Comparison of ENCODE assay signal across 21 cellular contexts in the genomic region with DNA sequence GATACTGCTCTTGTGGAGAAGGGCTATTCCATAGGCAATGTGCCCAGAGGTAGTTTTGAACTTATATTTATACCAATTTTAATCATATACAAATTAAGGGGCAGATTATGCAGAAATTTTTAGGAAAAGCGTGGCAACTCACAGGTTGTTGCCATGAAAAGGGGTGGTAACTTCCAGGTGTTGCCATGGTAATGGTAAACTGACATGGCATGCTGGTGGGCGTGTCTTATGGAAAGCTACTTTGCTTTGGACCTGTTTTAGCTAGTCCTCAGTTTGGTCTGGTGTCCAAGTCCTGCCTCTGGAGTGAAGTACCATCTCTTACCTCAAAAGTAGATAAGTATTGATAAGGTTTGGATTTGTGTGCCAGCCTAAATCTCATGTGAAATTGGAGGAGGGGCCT. TPM values are rescaled to one million over a fixed set of nuclear protein-coding genes. Genes with fewer than 3 reads are reported as not detected.
DNase-seq lines count a peak whose midpoint lies in the region; ATAC-seq and TF ChIP-seq lines count a peak whose summit lies in the region.
"Had no signal": no experiment of that assay in that cellular context is flagged by ENCODE, and none has a peak within 500 bp of the region (broad histone marks: within the 10 kb centered on the region; RNA-seq: fewer than 3 reads in every experiment).

No MANE protein-coding gene starts in this region.

- no peaks in the 10 kb centered on the region for H3K4me1 ChIP-seq in endodermal cell (ENCODE audit: control insufficient read depth, insufficient read depth, low read length)

- H3K27ac ChIP-seq in endodermal cell (ENCODE audit: low read depth, low read length), result no peak overlapping the region
- H3K27ac ChIP-seq: C4-2B had no signal

- no peak for TF ChIP-seq CTCF in endodermal cell (conservative IDR thresholded peaks at IDR 0.05)

- H3K4me1 Mint-ChIP-seq in activated T-helper 17 cell treated with anti-CD3 and anti-CD28 coated beads, Interleukin-2, amount 50 U/mL, for 72 hours, result peaks cover 19% of the 10 kb centered on the region
- no peaks in the 10 kb centered on the region for H3K4me1 Mint-ChIP-seq in endodermal cell

- 92 to 100% methylated on average over 1 to 2 of the region's 2 CpGs for WGBS in endodermal cell (ENCODE audit: insufficient coverage in 1 of 2, insufficient read length in 1 of 2), 2 experiments

- H3K4me3 Mint-ChIP-seq in activated T-helper 17 cell treated with anti-CD3 and anti-CD28 coated beads, Interleukin-2, amount 50 U/mL, for 72 hours, result no peak overlapping the region
- no peak overlapping the region for H3K4me3 Mint-ChIP-seq in endodermal cell

- H3K27me3 ChIP-seq in endodermal cell (ENCODE audit: control insufficient read depth, insufficient read depth, low read length, poor library complexity, severe bottlenecking), result no peaks in the 10 kb centered on the region

- peaks cover 21% of the 10 kb centered on the region for H3K9me3 ChIP-seq in endodermal cell (ENCODE audit: control insufficient read depth, low read length)
- H3K9me3 ChIP-seq: SK-N-SH had no signal

- peak; percentile 30 for DNase-seq in activated naive CD4-positive, alpha-beta T cell treated with anti-CD3 and anti-CD28 coated beads, Interleukin-2, amount 50 U/mL, for 16 hours
- no peak for DNase-seq in activated naive CD4-positive, alpha-beta T cell (lab: John Stamatoyannopoulos, UW)
- DNase-seq in HEK293T (ENCODE audit: extremely low spot score) (no peak), endodermal cell (no peak), NCI-H187 treated with DMSO at 0.1 percent for 48 hours (lab: John Stamatoyannopoulos, UW) (no peak), middle frontal gyrus (ENCODE audit: extremely low spot score, low spot score) (no peak)
- DNase-seq: ACHN, DND-41, GOT3, NCI-H1105, NCI-H1694, NCI-H2107, NCI-H510A, NCI-H774, OCI-M1, RPMI8226, SHP77 treated with DMSO at 0.1 percent for 48 hours, SK-N-SH had no signal

- no peak for ATAC-seq in activated T-helper 17 cell treated with anti-CD3 and anti-CD28 coated beads, Interleukin-2, amount 50 U/mL, for 72 hours (replicated peaks)

- no peaks in the 10 kb centered on the region for H3K36me3 ChIP-seq in endodermal cell (ENCODE audit: control insufficient read depth, insufficient read depth, low read length)

- CTCF ChIA-PET in HEK293T (lab: Yijun Ruan, JAX), result no interaction called here

- POLR2A ChIA-PET in HEK293T (lab: Yijun Ruan, JAX), result no interaction called here

- peaks cover 3% of the 10 kb centered on the region for H3K9me3 Mint-ChIP-seq in activated T-helper 17 cell treated with anti-CD3 and anti-CD28 coated beads, Interleukin-2, amount 50 U/mL, for 72 hours
- H3K9me3 Mint-ChIP-seq in endodermal cell, result peaks cover 8% of the 10 kb centered on the region

- H3K27ac Mint-ChIP-seq in activated T-helper 17 cell treated with anti-CD3 and anti-CD28 coated beads, Interleukin-2, amount 50 U/mL, for 72 hours, result peak overlapping the region; percentile 82
- H3K27ac Mint-ChIP-seq in endodermal cell, result no peak overlapping the region

- H3K4me3 ChIP-seq in endodermal cell (ENCODE audit: low read length), result peak overlapping the region; percentile 30

- H3K36me3 Mint-ChIP-seq in activated T-helper 17 cell treated with anti-CD3 and anti-CD28 coated beads, Interleukin-2, amount 50 U/mL, for 72 hours (ENCODE audit: low read depth), result peaks cover 13% of the 10 kb centered on the region
- H3K36me3 Mint-ChIP-seq in endodermal cell (ENCODE audit: low read depth), result no peaks in the 10 kb centered on the region

- H3K9ac ChIP-seq in endodermal cell (ENCODE audit: extremely low read depth, low read length, poor library complexity, severe bottlenecking), result no peak overlapping the region
- H3K9ac ChIP-seq: SK-N-SH had no signal

- peaks cover under 1% of the 10 kb centered on the region for H3K27me3 Mint-ChIP-seq in activated T-helper 17 cell treated with anti-CD3 and anti-CD28 coated beads, Interleukin-2, amount 50 U/mL, for 72 hours
- peaks cover 5% of the 10 kb centered on the region for H3K27me3 Mint-ChIP-seq in endodermal cell (ENCODE audit: insufficient read depth)

TF ChIP-seq in HEK293T, 16 proteins besides CTCF, POLR2A, EP300 and RAD21:
- TF ChIP-seq ARNT (IDR thresholded peaks at IDR 0.05) (no peak), FOXK2 (IDR thresholded peaks at IDR 0.05) (no peak), ZNF384 (IDR thresholded peaks at IDR 0.05) (no peak), NFRKB (IDR thresholded peaks at IDR 0.05) (no peak)
- TF ChIP-seq, protein P1, sequence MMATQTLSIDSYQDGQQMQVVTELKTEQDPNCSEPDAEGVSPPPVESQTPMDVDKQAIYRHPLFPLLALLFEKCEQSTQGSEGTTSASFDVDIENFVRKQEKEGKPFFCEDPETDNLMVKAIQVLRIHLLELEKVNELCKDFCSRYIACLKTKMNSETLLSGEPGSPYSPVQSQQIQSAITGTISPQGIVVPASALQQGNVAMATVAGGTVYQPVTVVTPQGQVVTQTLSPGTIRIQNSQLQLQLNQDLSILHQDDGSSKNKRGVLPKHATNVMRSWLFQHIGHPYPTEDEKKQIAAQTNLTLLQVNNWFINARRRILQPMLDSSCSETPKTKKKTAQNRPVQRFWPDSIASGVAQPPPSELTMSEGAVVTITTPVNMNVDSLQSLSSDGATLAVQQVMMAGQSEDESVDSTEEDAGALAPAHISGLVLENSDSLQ (IDR thresholded peaks at IDR 0.05), result peak; percentile 65

RNA-seq across cellular contexts. Expression of a gene that starts 7.9 kb away (rescaled TPM):
- 10 to 100 TPM; 15.2 to 20.1 TPM for total RNA-seq in activated T-helper 17 cell treated with anti-CD3 and anti-CD28 coated beads, Interleukin-2, amount 50 U/mL, for 72 hours
- total RNA-seq in endodermal cell, result not detected
- polyA plus RNA-seq in endodermal cell (2013, experiment 1 of 2), result not detected
- polyA plus RNA-seq in endodermal cell (2013, experiment 2 of 2), result not detected
- total RNA-seq: G401 had no signal
- polyA plus RNA-seq: SK-N-SH had no signal

RNA-seq across cellular contexts. Expression of a gene that starts 23.6 kb away (rescaled TPM):
- total RNA-seq in activated T-helper 17 cell treated with anti-CD3 and anti-CD28 coated beads, Interleukin-2, amount 50 U/mL, for 72 hours, result under 1 TPM; 0.71 to 0.82 TPM
- total RNA-seq in endodermal cell, result not detected
- not detected for polyA plus RNA-seq in endodermal cell (2013, experiment 1 of 2)
- polyA plus RNA-seq in endodermal cell (2013, experiment 2 of 2), result not detected
- total RNA-seq: G401 had no signal
- polyA plus RNA-seq: SK-N-SH had no signal

Comparison
In these comparisons a context has a peak if more than half of its experiments do, and no peak if none do; other contexts are left out.
1. RNA of a gene that starts 7.9 kb away (total RNA-seq): 15.2 to 20.1 TPM in activated T-helper 17 cell treated with anti-CD3 and anti-CD28 coated beads, Interleukin-2, amount 50 U/mL, for 72 hours; not detected in endodermal cell; every median in the first group is over 10 times any median in the second.